13 cellular contexts compared by ENCODE assay signal in the genomic region with DNA sequence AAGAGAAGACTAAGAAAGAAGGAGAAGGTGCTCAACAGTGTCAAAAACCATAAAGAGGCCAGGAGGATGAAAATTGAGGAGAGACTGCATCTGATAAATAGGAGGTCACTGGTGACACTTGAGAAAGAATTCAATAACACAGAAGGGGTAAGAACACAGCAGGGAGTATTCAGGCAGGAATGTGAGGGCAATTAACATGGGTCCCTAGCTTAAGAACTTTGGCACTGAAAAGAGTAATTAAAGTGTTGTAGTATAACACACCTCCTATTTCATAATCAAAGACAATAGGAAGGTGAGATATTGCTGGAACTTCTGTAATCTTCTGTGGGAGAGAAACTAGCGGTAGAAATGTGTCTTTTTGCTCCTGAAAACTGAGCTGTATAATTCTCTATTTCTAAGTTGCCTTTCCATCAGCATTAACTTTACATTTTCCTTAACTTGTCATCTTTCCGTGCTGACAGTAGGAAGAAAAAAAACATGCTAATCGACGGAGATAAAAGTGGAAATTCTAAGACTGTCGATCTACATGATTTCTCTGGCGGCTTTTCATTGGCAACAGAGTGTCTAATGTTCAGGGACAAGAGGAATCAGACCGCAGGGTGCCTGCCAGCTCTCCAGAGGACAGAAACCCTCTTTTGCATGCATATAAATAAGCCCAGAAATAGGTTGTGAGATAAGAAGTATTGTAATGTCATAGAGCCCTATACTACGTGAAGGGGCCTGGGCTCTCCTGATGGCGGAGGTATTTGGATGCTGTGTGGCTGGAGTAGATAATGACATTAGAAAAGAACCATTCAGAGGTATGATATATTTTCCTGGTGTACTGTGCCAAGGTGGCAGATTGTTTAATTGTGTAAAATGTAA.
"Had no signal": no experiment of that assay in that cellular context is flagged by ENCODE, and none has a peak within 500 bp of the region (broad histone marks: within the 10 kb centered on the region; RNA-seq: fewer than 3 reads in every experiment).

No MANE protein-coding gene starts in this region.

- ATAC-seq: body of pancreas; gastrocnemius medialis; mucosa of descending colon; naive thymus-derived CD4-positive, alpha-beta T cell; stimulated activated naive B cell treated with anti-CD40 and anti-IgM and Interleukin-4, amounts not matched to agents 10 μg/mL and 1 μg/mL and 100 μg/mL, for 72 hours had no signal

- H3K27me3 ChIP-seq: body of pancreas, gastrocnemius medialis, heart right ventricle, tibial nerve had no signal

- H3K9me3 ChIP-seq: body of pancreas, gastrocnemius medialis, heart right ventricle, mucosa of descending colon, tibial nerve had no signal

- DNase-seq: activated CD4-positive, alpha-beta T cell treated with anti-CD3 and anti-CD28 coated beads, Interleukin-2, amount 10 ng/mL, durations not matched to agents 7 days and 5 days; activated CD8-positive, alpha-beta memory T cell treated with anti-CD3 and anti-CD28 coated beads, Interleukin-2, amount 50 U/mL, for 48 hours; activated gamma-delta T cell treated with Interleukin-2 at 50 U/mL for 16 hours; amniotic stem cell; body of pancreas; gastrocnemius medialis; mucosa of descending colon; naive thymus-derived CD4-positive, alpha-beta T cell; retina; stimulated activated CD4-positive, alpha-beta T cell treated with anti-CD3 and anti-CD28 coated beads, Interleukin-4, amount 100 ng/mL, for 1 hour; stimulated activated naive B cell treated with anti-CD40 and anti-IgM and Interleukin-4, amounts not matched to agents 10 μg/mL and 1 μg/mL and 100 μg/mL, for 72 hours had no signal

- H3K36me3 ChIP-seq: gastrocnemius medialis, heart right ventricle, tibial nerve had no signal

- H3K4me3 ChIP-seq: body of pancreas, gastrocnemius medialis, heart right ventricle, mucosa of descending colon, tibial nerve had no signal

- H3K27ac ChIP-seq: body of pancreas, gastrocnemius medialis, heart right ventricle, tibial nerve had no signal

- H3K4me1 ChIP-seq: body of pancreas, gastrocnemius medialis, tibial nerve had no signal
